In genomic region chr4:155974476-155974749, GRCh38 we compare ENCODE assay signal across 9 cellular contexts. TPM values are rescaled to one million over a fixed set of nuclear protein-coding genes. Genes with fewer than 3 reads are reported as not detected.
A peak's percentile ranks its signal among the peaks of the same experiment; 100 is the strongest.
DNase-seq lines count a peak whose midpoint lies in the region; ATAC-seq and TF ChIP-seq lines count a peak whose summit lies in the region.
"Had no signal": no experiment of that assay in that cellular context is flagged by ENCODE, and none has a peak within 500 bp of the region (broad histone marks: within the 10 kb centered on the region; RNA-seq: fewer than 3 reads in every experiment).

No MANE protein-coding gene starts in this region.

- H2BK15ac ChIP-seq in IMR-90 (ENCODE audit: low read depth, low read length): no peak overlapping the region

- no peak overlapping the region for H2BK20ac ChIP-seq in IMR-90 (ENCODE audit: low read depth, low read length)

- H3K27me3 ChIP-seq in IMR-90 (ENCODE audit: control insufficient read depth, insufficient read depth, low read length): no peaks in the 10 kb centered on the region; the same call in 1 of the 2 replicates

- no peak for TF ChIP-seq RAD21 in IMR-90 (IDR thresholded peaks at IDR 0.05; ENCODE audit: low read length)

- dilution Hi-C loops in IMR-90 (cut with HindIII; ENCODE audit: low sequenced_read_pairs, unreplicated experiment): no loop called here

- POLR2A ChIA-PET in IMR-90 (lab: Charles Lee; ENCODE audit: unreplicated experiment): no interaction called here

- H3K56ac ChIP-seq in IMR-90 (ENCODE audit: extremely low read depth, insufficient read depth, low read length): no peak overlapping the region

- peaks cover 7% of the 10 kb centered on the region for H3K4me1 ChIP-seq in IMR-90 (ENCODE audit: control insufficient read depth, insufficient read depth, low read length)

- WGBS in IMR-90 (ENCODE audit: extremely low coverage in 2 of 2, insufficient read length in 1 of 2), 2 experiments: no CpG with 5 or more reads among the region's 1 CpG

- no peak overlapping the region for H2AK5ac ChIP-seq in IMR-90 (ENCODE audit: low read depth, low read length)

- TF ChIP-seq POLR2A in IMR-90 (IDR thresholded peaks at IDR 0.05; ENCODE audit: low read depth, low read length): no peak

- no peaks in the 10 kb centered on the region for H3K79me1 ChIP-seq in IMR-90 (ENCODE audit: low read depth in 1 of 2, low read length in 2 of 2)

- no peak overlapping the region for H2BK5ac ChIP-seq in IMR-90 (ENCODE audit: low read depth, low read length, poor library complexity, severe bottlenecking)

- H3K4me2 ChIP-seq in IMR-90 (ENCODE audit: low read depth, low read length): no peak overlapping the region

- H2AK9ac ChIP-seq in IMR-90 (replicated peaks; ENCODE audit: low read depth, low read length, poor library complexity): no peak overlapping the region

- H4K91ac ChIP-seq in IMR-90 (ENCODE audit: insufficient read depth, low read depth, low read length): no peak overlapping the region

- no peak overlapping the region for H3K14ac ChIP-seq in IMR-90 (replicated peaks; ENCODE audit: low read depth, low read length)

- H4K5ac ChIP-seq in IMR-90 (ENCODE audit: low read depth, low read length): no peak overlapping the region

- no peak overlapping the region for H3K27ac ChIP-seq in IMR-90 (ENCODE audit: insufficient read depth, low read length)

- H4K20me1 ChIP-seq in IMR-90 (ENCODE audit: insufficient read depth, low read length): no peaks in the 10 kb centered on the region

- DNase-seq in GM12865 (ENCODE audit: low read depth): peak; percentile 84
- DNase-seq in IMR-90: peak; percentile 17
- no peak for DNase-seq in activated CD8-positive, alpha-beta memory T cell treated with anti-CD3 and anti-CD28 coated beads, Interleukin-2, amount 50 U/mL, for 48 hours
- DNase-seq in ecto neural progenitor cell (ENCODE audit: low spot score): no peak
- no peak for DNase-seq in C1 segment of cervical spinal cord (lab: John Stamatoyannopoulos, UW)
- no peak for DNase-seq in dermis blood vessel endothelial cell
- DNase-seq: NCI-H510A treated with DMSO at 0.1 percent for 48 hours had no signal

- H3K18ac ChIP-seq in IMR-90 (ENCODE audit: low read depth, low read length): peak overlapping the region; percentile 6; the same call in 1 of the 2 replicates

- H3K9me1 ChIP-seq in IMR-90 (ENCODE audit: insufficient read depth, low read length): no peaks in the 10 kb centered on the region; the same call in 1 of the 2 replicates

- H3K4me3 ChIP-seq in GM12865 (ENCODE audit: low read depth, low read length) (no peak overlapping the region), IMR-90 (ENCODE audit: insufficient read depth, low read depth, low read length) (no peak overlapping the region)

- no peak overlapping the region for H3K9ac ChIP-seq in IMR-90 (ENCODE audit: low read depth, low read length)

- no peak overlapping the region for H3K23ac ChIP-seq in IMR-90 (ENCODE audit: low read depth, low read length)

- H2AFZ ChIP-seq in IMR-90 (replicated peaks; ENCODE audit: low read length, poor library complexity): no peak overlapping the region

- no peak overlapping the region for H2BK120ac ChIP-seq in IMR-90 (ENCODE audit: low read depth, low read length)

- no peaks in the 10 kb centered on the region for H3K36me3 ChIP-seq in IMR-90 (ENCODE audit: control insufficient read depth, insufficient read depth, low read length)

- in situ Hi-C loops in IMR-90 (cut with MboI; ENCODE audit: low sequenced_read_pairs): loop anchor here (25.0 kb wide), 2 partner anchors 788 to 988 kb away; partner anchors contain the start of gene PDGFC

- 0 out of 2 replicates have a peak, but pooled peaks cover 2% of the 10 kb centered on the region for H3K9me3 ChIP-seq in IMR-90 (ENCODE audit: control insufficient read depth, insufficient read depth, low read length)

- ATAC-seq in GM19438 (IDR thresholded peaks at IDR 0.05; ENCODE audit: low read depth, unreplicated experiment): peak; percentile 92
- ATAC-seq in HG02938 (IDR thresholded peaks at IDR 0.05; ENCODE audit: unreplicated experiment): peak; percentile 97
- no peak for ATAC-seq in IMR-90 (ENCODE audit: low read depth)

- BruUV-seq in IMR-90 (replicated peaks; lab: Mats Ljungman, UMichigan): no TSS peak

- TF ChIP-seq CTCF in GM12865 (IDR thresholded peaks at IDR 0.05; ENCODE audit: insufficient read depth, low read depth, low read length, missing control alignments): no peak
- TF ChIP-seq CTCF in IMR-90 (conservative IDR thresholded peaks at IDR 0.05; ENCODE audit: low read depth, low read length): no peak

- intact Hi-C loops in IMR-90 (cut with micrococcal nuclease): loop anchor here (10.0 kb wide), 1 partner anchor 400 kb away; no protein-coding TSS in a partner anchor

- H3K4ac ChIP-seq in IMR-90 (ENCODE audit: low read depth, low read length): no peak overlapping the region

- no peak overlapping the region for H4K8ac ChIP-seq in IMR-90 (ENCODE audit: low read depth in 2 of 2, low read length in 2 of 2)

- CTCF ChIA-PET in IMR-90 (lab: Yijun Ruan, JAX): interaction anchor here (1.2 kb wide), 1 partner anchor 10 kb away, joined by 3 read pairs; no protein-coding TSS in a partner anchor

TF ChIP-seq in IMR-90, 13 proteins besides CTCF, POLR2A, EP300 and RAD21:
- TF ChIP-seq CEBPB (IDR thresholded peaks at IDR 0.05; ENCODE audit: low read depth, low read length) (no peak), MXI1 (IDR thresholded peaks at IDR 0.05; ENCODE audit: borderline replicate concordance, low read depth, low read length) (no peak), RCOR1 (IDR thresholded peaks at IDR 0.05; ENCODE audit: insufficient replicate concordance, low read length) (no peak), RFX5 (IDR thresholded peaks at IDR 0.05; ENCODE audit: low read depth, low read length) (no peak), FOS (IDR thresholded peaks at IDR 0.05; ENCODE audit: low read depth, low read length) (no peak), MAFK (IDR thresholded peaks at IDR 0.05; ENCODE audit: low read depth, low read length) (no peak), CHD1 (IDR thresholded peaks at IDR 0.05; ENCODE audit: low read depth, low read length) (no peak), BHLHE40 (IDR thresholded peaks at IDR 0.05; ENCODE audit: low read depth, low read length) (no peak), MAZ (IDR thresholded peaks at IDR 0.05; ENCODE audit: borderline replicate concordance, low read depth, low read length) (no peak), NFE2L2 (IDR thresholded peaks at IDR 0.05; ENCODE audit: low read depth, low read length) (no peak), USF2 (IDR thresholded peaks at IDR 0.05; ENCODE audit: low read depth, low read length) (no peak), ELK1 (IDR thresholded peaks at IDR 0.05; ENCODE audit: borderline replicate concordance, low read depth, low read length) (no peak), SMC3 (IDR thresholded peaks at IDR 0.05; ENCODE audit: low read depth, low read length) (no peak)

RNA-seq across cellular contexts. Expression of gene CTSO, which starts 20.7 kb away (rescaled TPM):
- total RNA-seq in IMR-90 (2012; rRNA removed) (2.9 and 3.6 TPM in 2 replicates), dermis blood vessel endothelial cell (9.3 and 10.7 TPM in 2 replicates)
- 3.4 and 3.9 TPM in 2 replicates for polyA plus RNA-seq in IMR-90 (2012; rRNA removed)
- polyA plus RNA-seq in IMR-90 (2012; cell fraction: cytosol; rRNA removed): 1.7 and 2.1 TPM in 2 replicates
- polyA plus RNA-seq in IMR-90 (2012; cell fraction: nucleus; rRNA removed; ENCODE audit: low replicate concordance): 0.48 and 3.7 TPM in 2 replicates

Comparison
In these comparisons a context has a peak if more than half of its experiments do, and no peak if none do; other contexts are left out.
1. DNase-seq: peak in GM12865 (single experiment) and IMR-90 (single experiment); none in activated CD8-positive, alpha-beta memory T cell treated with anti-CD3 and anti-CD28 coated beads, Interleukin-2, amount 50 U/mL, for 48 hours (single experiment), ecto neural progenitor cell (single experiment), C1 segment of cervical spinal cord (0 of 14) and dermis blood vessel endothelial cell (single experiment).